Comparison of ENCODE assay signal across 14 cellular contexts in the genomic region with DNA sequence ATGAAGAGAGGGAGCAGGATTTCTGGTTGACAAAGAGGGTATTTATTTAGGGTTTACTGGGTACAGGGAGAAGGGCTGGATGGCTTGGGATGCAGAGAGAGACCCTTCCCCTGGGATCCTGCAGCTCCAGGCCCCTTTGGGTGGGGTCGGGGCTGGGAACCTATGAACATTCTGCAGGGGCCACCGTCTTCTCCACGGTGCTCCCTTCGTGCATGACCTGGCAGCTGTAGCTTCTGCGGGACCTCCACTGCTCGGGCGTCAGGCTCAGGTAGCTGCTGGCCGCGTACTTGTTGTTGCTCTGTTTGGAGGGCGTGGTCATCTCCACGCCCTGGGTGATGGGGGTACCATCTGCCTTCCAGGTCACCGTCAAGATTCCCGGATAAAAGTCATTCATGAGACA. TPM values are rescaled to one million over a fixed set of nuclear protein-coding genes. Genes with fewer than 3 reads are reported as not detected.
"Had no signal": no experiment of that assay in that cellular context is flagged by ENCODE, and none has a peak within 500 bp of the region (broad histone marks: within the 10 kb centered on the region; RNA-seq: fewer than 3 reads in every experiment).

No MANE protein-coding gene starts in this region.

RNA-seq across cellular contexts. Expression of a gene that starts 7.0 kb away (rescaled TPM):
- total RNA-seq: activated B cell treated with CpG ODN at 0.5 μM for 24 hours; activated CD8-positive, alpha-beta T cell treated with anti-CD3 and anti-CD28 coated beads for 36 hours; activated naive CD4-positive, alpha-beta T cell treated with anti-CD3 and anti-CD28 coated beads for 36 hours; activated naive CD4-positive, alpha-beta T cell treated with anti-CD3 and anti-CD28 coated beads, Interleukin-2, amount 50 U/mL, for 72 hours; activated T-cell treated with anti-CD3 and anti-CD28 coated beads, Interleukin-2, amount 50 U/mL, for 4 hours; activated T-helper 17 cell treated with anti-CD3 and anti-CD28 coated beads, Interleukin-2, amount 50 U/mL, for 72 hours; body of pancreas; colonic mucosa; dermis microvascular lymphatic vessel endothelial cell; esophagus muscularis mucosa; foreskin keratinocyte; gastrocnemius medialis; T-helper 17 cell had no signal
- polyA plus RNA-seq: adipose tissue, foreskin keratinocyte had no signal

RNA-seq across cellular contexts. Expression of a gene that starts 59.0 kb away (rescaled TPM):
- total RNA-seq: body of pancreas, dermis microvascular lymphatic vessel endothelial cell, gastrocnemius medialis had no signal
